16 cellular contexts compared by ENCODE assay signal in genomic region chr4:10753326-10753725, GRCh38.
DNase-seq lines count a peak whose midpoint lies in the region; ATAC-seq, FAIRE-seq and TF ChIP-seq lines count a peak whose summit lies in the region.
"Had no signal": no experiment of that assay in that cellular context is flagged by ENCODE, and none has a peak within 500 bp of the region (broad histone marks: within the 10 kb centered on the region; RNA-seq: fewer than 3 reads in every experiment).

No MANE protein-coding gene starts in this region.

- no peaks in the 10 kb centered on the region for H3K36me3 ChIP-seq in IMR-90 (ENCODE audit: control insufficient read depth, insufficient read depth, low read length)
- H3K36me3 ChIP-seq in astrocyte (ENCODE audit: insufficient read depth, low read length) = no peaks in the 10 kb centered on the region
- H3K36me3 ChIP-seq: SJCRH30 had no signal

- no peak overlapping the region for H2AK5ac ChIP-seq in IMR-90 (ENCODE audit: low read depth, low read length)

- H3K4me2 ChIP-seq in IMR-90 (ENCODE audit: low read depth, low read length) (no peak overlapping the region), astrocyte (ENCODE audit: low read length) (no peak overlapping the region)
- H3K4me2 ChIP-seq: PC-9 had no signal

- no peaks in the 10 kb centered on the region for H3K79me2 ChIP-seq in astrocyte (ENCODE audit: insufficient read depth, low read length)

- TF ChIP-seq CTCF in IMR-90 (conservative IDR thresholded peaks at IDR 0.05; ENCODE audit: low read depth, low read length) (no peak), astrocyte (IDR thresholded peaks at IDR 0.05; ENCODE audit: insufficient read depth, low read depth, low read length) (no peak), nephron (IDR thresholded peaks at IDR 0.05; ENCODE audit: unreplicated experiment in 3 of 3) (peak in 2 of 3 experiments; percentile 9)

- no peak overlapping the region for H3K4me3 Mint-ChIP-seq in astrocyte (ENCODE audit: unreplicated experiment)
- no peak overlapping the region for H3K4me3 Mint-ChIP-seq in nephron

- H3K4ac ChIP-seq in IMR-90 (ENCODE audit: low read depth, low read length) = no peak overlapping the region

- H3K36me3 Mint-ChIP-seq in astrocyte (ENCODE audit: low read depth, unreplicated experiment) = no peaks in the 10 kb centered on the region
- H3K36me3 Mint-ChIP-seq in nephron (ENCODE audit: low read depth) = no peaks in the 10 kb centered on the region

- no peak overlapping the region for H2BK20ac ChIP-seq in IMR-90 (ENCODE audit: low read depth, low read length)

- H3K9me3 Mint-ChIP-seq in astrocyte (ENCODE audit: unreplicated experiment) (no peaks in the 10 kb centered on the region), nephron (no peaks in the 10 kb centered on the region)

- no peak overlapping the region for H3K14ac ChIP-seq in IMR-90 (replicated peaks; ENCODE audit: low read depth, low read length)

- H3K4me3 ChIP-seq in IMR-90 (ENCODE audit: insufficient read depth, low read depth, low read length) (no peak overlapping the region), astrocyte (ENCODE audit: insufficient read depth, low read depth, low read length) (no peak overlapping the region)
- H3K4me3 ChIP-seq: PC-9, SJCRH30 had no signal

- H4K8ac ChIP-seq in IMR-90 (ENCODE audit: low read depth in 2 of 2, low read length in 2 of 2) = no peak overlapping the region

- H3K18ac ChIP-seq in IMR-90 (ENCODE audit: low read depth, low read length) = no peak overlapping the region

- no peaks in the 10 kb centered on the region for H3K4me1 Mint-ChIP-seq in astrocyte (ENCODE audit: low read depth, unreplicated experiment)
- H3K4me1 Mint-ChIP-seq in nephron = peaks cover 15% of the 10 kb centered on the region

- no peak for ATAC-seq in IMR-90 (ENCODE audit: low read depth)
- no peak for ATAC-seq in GM21447 (IDR thresholded peaks at IDR 0.05; ENCODE audit: unreplicated experiment)

- H3K23ac ChIP-seq in IMR-90 (ENCODE audit: low read depth, low read length) = no peak overlapping the region

- peaks cover 14% of the 10 kb centered on the region for H3K27me3 Mint-ChIP-seq in astrocyte (ENCODE audit: low read depth, unreplicated experiment)
- no peaks in the 10 kb centered on the region for H3K27me3 Mint-ChIP-seq in nephron (ENCODE audit: low read depth)

- H3K27me3 ChIP-seq in IMR-90 (ENCODE audit: control insufficient read depth, insufficient read depth, low read length) (peaks cover 7% of the 10 kb centered on the region; the same call in 1 of the 2 replicates), astrocyte (ENCODE audit: insufficient read depth, low read length) (no peaks in the 10 kb centered on the region)

- H3K9me3 ChIP-seq in IMR-90 (ENCODE audit: control insufficient read depth, insufficient read depth, low read length) = no peaks in the 10 kb centered on the region
- no peaks in the 10 kb centered on the region for H3K9me3 ChIP-seq in astrocyte (ENCODE audit: insufficient read depth, low read depth, low read length)
- H3K9me3 ChIP-seq: SJCRH30 had no signal

- no peak overlapping the region for H2BK5ac ChIP-seq in IMR-90 (ENCODE audit: low read depth, low read length, poor library complexity, severe bottlenecking)

- no peak overlapping the region for H3K56ac ChIP-seq in IMR-90 (ENCODE audit: extremely low read depth, insufficient read depth, low read length)

- no peak overlapping the region for H2AFZ ChIP-seq in IMR-90 (replicated peaks; ENCODE audit: low read length, poor library complexity)
- H2AFZ ChIP-seq in astrocyte (ENCODE audit: low read depth, low read length) = peak overlapping the region; percentile 9
- H2AFZ ChIP-seq: PC-9 had no signal

- H3K79me1 ChIP-seq in IMR-90 (ENCODE audit: low read depth in 1 of 2, low read length in 2 of 2) = no peaks in the 10 kb centered on the region

- no peak overlapping the region for H2AK9ac ChIP-seq in IMR-90 (replicated peaks; ENCODE audit: low read depth, low read length, poor library complexity)

- no CpG with 5 or more reads among the region's 5 CpGs for WGBS in IMR-90 (ENCODE audit: extremely low coverage in 2 of 2, insufficient read length in 1 of 2), 2 experiments

- CTCF ChIA-PET in IMR-90 (lab: Yijun Ruan, JAX) = no interaction called here

- BruUV-seq in IMR-90 (replicated peaks; lab: Mats Ljungman, UMichigan) = no TSS peak

- H3K4me1 ChIP-seq in IMR-90 (ENCODE audit: control insufficient read depth, insufficient read depth, low read length) = no peaks in the 10 kb centered on the region
- no peaks in the 10 kb centered on the region for H3K4me1 ChIP-seq in astrocyte (ENCODE audit: insufficient read depth, low read length)
- H3K4me1 ChIP-seq: SJCRH30 had no signal

- DNase-seq in DMS53 (lab: John Stamatoyannopoulos, UW) = peak; percentile 11
- DNase-seq in DMS53 treated with DMSO at 0.1 percent for 48 hours (lab: John Stamatoyannopoulos, UW; ENCODE audit: unreplicated experiment) = no peak
- DNase-seq in IMR-90 = peak; percentile 17
- peak; percentile 66 for DNase-seq in astrocyte (ENCODE audit: low read depth)
- no peak for DNase-seq in UCSD-AML1 (lab: John Stamatoyannopoulos, UW; ENCODE audit: unreplicated experiment)
- no peak for DNase-seq in NCI-H2107 (lab: John Stamatoyannopoulos, UW)
- DNase-seq: EL, HCEC 1CT, KG1, NCI-H1092 treated with DMSO at 0.1 percent for 48 hours, NCI-H82, PC-9, SJCRH30 had no signal

- H2BK15ac ChIP-seq in IMR-90 (ENCODE audit: low read depth, low read length) = no peak overlapping the region

- no peak for FAIRE-seq in astrocyte (lab: Jason Lieb, UNC)

- no peak overlapping the region for H4K5ac ChIP-seq in IMR-90 (ENCODE audit: low read depth, low read length)

- H3K27ac Mint-ChIP-seq in astrocyte (ENCODE audit: unreplicated experiment) = no peak overlapping the region
- peak overlapping the region in 2 of 3 experiments; percentile 7 to 23 for H3K27ac Mint-ChIP-seq in nephron

- no peak overlapping the region for H4K91ac ChIP-seq in IMR-90 (ENCODE audit: insufficient read depth, low read depth, low read length)

- POLR2A ChIA-PET in IMR-90 (lab: Charles Lee; ENCODE audit: unreplicated experiment) = no interaction called here

- intact Hi-C loops in IMR-90 (cut with micrococcal nuclease) = no loop called here

- H4K20me1 ChIP-seq in IMR-90 (ENCODE audit: insufficient read depth, low read length) (no peaks in the 10 kb centered on the region), astrocyte (ENCODE audit: insufficient read depth, low read length) (no peaks in the 10 kb centered on the region)

- TF ChIP-seq POLR2A in IMR-90 (IDR thresholded peaks at IDR 0.05; ENCODE audit: low read depth, low read length) = no peak

- dilution Hi-C loops in IMR-90 (cut with HindIII; ENCODE audit: low sequenced_read_pairs, unreplicated experiment) = no loop called here

- H3K9ac ChIP-seq in IMR-90 (ENCODE audit: low read depth, low read length) (no peak overlapping the region), astrocyte (ENCODE audit: low read length) (no peak overlapping the region)

- no peak overlapping the region for H3K27ac ChIP-seq in IMR-90 (ENCODE audit: insufficient read depth, low read length)
- H3K27ac ChIP-seq in astrocyte (ENCODE audit: low read depth, low read length) = no peak overlapping the region
- H3K27ac ChIP-seq: 22Rv1, PC-9, SJCRH30 had no signal

- no peak for TF ChIP-seq RAD21 in IMR-90 (IDR thresholded peaks at IDR 0.05; ENCODE audit: low read length)

- H2BK120ac ChIP-seq in IMR-90 (ENCODE audit: low read depth, low read length) = no peak overlapping the region

- no peaks in the 10 kb centered on the region for H3K9me1 ChIP-seq in IMR-90 (ENCODE audit: insufficient read depth, low read length)

- in situ Hi-C loops in IMR-90 (cut with MboI; ENCODE audit: low sequenced_read_pairs) = no loop called here

TF ChIP-seq in IMR-90, 13 proteins besides CTCF, POLR2A, EP300 and RAD21:
- no peak for TF ChIP-seq USF2 (IDR thresholded peaks at IDR 0.05; ENCODE audit: low read depth, low read length)
- TF ChIP-seq BHLHE40 (IDR thresholded peaks at IDR 0.05; ENCODE audit: low read depth, low read length) = no peak
- TF ChIP-seq MAZ (IDR thresholded peaks at IDR 0.05; ENCODE audit: borderline replicate concordance, low read depth, low read length) = no peak
- no peak for TF ChIP-seq RCOR1 (IDR thresholded peaks at IDR 0.05; ENCODE audit: insufficient replicate concordance, low read length)
- TF ChIP-seq MXI1 (IDR thresholded peaks at IDR 0.05; ENCODE audit: borderline replicate concordance, low read depth, low read length) = no peak
TF ChIP-seq in IMR-90: peak in this region for 0.

Comparison
In these comparisons a context has a peak if more than half of its experiments do, and no peak if none do; other contexts are left out.
1. DNase-seq: peak in DMS53 (single experiment), IMR-90 (single experiment) and astrocyte (single experiment); none in DMS53 treated with DMSO at 0.1 percent for 48 hours (single experiment), UCSD-AML1 (single experiment) and NCI-H2107 (single experiment).
2. CTCF ChIP-seq: peak in nephron (2 of 3); none in IMR-90 (single experiment) and astrocyte (single experiment).